In genomic region chr6:95803889-95804288, GRCh38 we compare ENCODE assay signal across 29 cellular contexts.
"Had no signal": no experiment of that assay in that cellular context is flagged by ENCODE, and none has a peak within 500 bp of the region (broad histone marks: within the 10 kb centered on the region; RNA-seq: fewer than 3 reads in every experiment).

No MANE protein-coding gene starts in this region.

- H3K4me1 Mint-ChIP-seq: naive thymus-derived CD4-positive, alpha-beta T cell; natural killer cell; nephron; neural progenitor cell; stimulated activated effector memory CD8-positive, alpha-beta T cell treated with anti-CD3 and anti-CD28 coated beads, Interleukin-12 subunit alpha, Interleukin-12 subunit beta, amount 100 ng/mL, for 72 hours; stimulated activated naive B cell treated with anti-CD40 and anti-IgM and Interleukin-4, amounts not matched to agents 10 μg/mL and 1 μg/mL and 100 μg/mL, for 72 hours; stimulated activated naive CD8-positive, alpha-beta T cell treated with anti-CD3 and anti-CD28 coated beads, Interleukin-15, amount 100 ng/mL, for 72 hours had no signal

- H3K36me3 ChIP-seq: neural progenitor cell, ovary, suprapubic skin, tibial artery, transverse colon, upper lobe of right lung, uterus had no signal

- H3K9me3 Mint-ChIP-seq: nephron; neural progenitor cell; stimulated activated effector memory CD8-positive, alpha-beta T cell treated with anti-CD3 and anti-CD28 coated beads, Interleukin-12 subunit alpha, Interleukin-12 subunit beta, amount 100 ng/mL, for 72 hours; stimulated activated naive B cell treated with anti-CD40 and anti-IgM and Interleukin-4, amounts not matched to agents 10 μg/mL and 1 μg/mL and 100 μg/mL, for 72 hours; stimulated activated naive CD8-positive, alpha-beta T cell treated with anti-CD3 and anti-CD28 coated beads, Interleukin-15, amount 100 ng/mL, for 72 hours; type B pancreatic cell had no signal

- H3K27ac Mint-ChIP-seq: naive thymus-derived CD4-positive, alpha-beta T cell; natural killer cell; nephron; neural progenitor cell; progenitor cell of endocrine pancreas; stimulated activated effector memory CD8-positive, alpha-beta T cell treated with anti-CD3 and anti-CD28 coated beads, Interleukin-12 subunit alpha, Interleukin-12 subunit beta, amount 100 ng/mL, for 72 hours; stimulated activated naive B cell treated with anti-CD40 and anti-IgM and Interleukin-4, amounts not matched to agents 10 μg/mL and 1 μg/mL and 100 μg/mL, for 72 hours; stimulated activated naive CD8-positive, alpha-beta T cell treated with anti-CD3 and anti-CD28 coated beads, Interleukin-15, amount 100 ng/mL, for 72 hours; type B pancreatic cell had no signal

- H2AFZ ChIP-seq: neural progenitor cell, parathyroid adenoma had no signal

- H3K79me2 ChIP-seq: parathyroid adenoma had no signal

- H3K27me3 Mint-ChIP-seq: stimulated activated naive B cell treated with anti-CD40 and anti-IgM and Interleukin-4, amounts not matched to agents 10 μg/mL and 1 μg/mL and 100 μg/mL, for 72 hours; stimulated activated naive CD8-positive, alpha-beta T cell treated with anti-CD3 and anti-CD28 coated beads, Interleukin-15, amount 100 ng/mL, for 72 hours; type B pancreatic cell had no signal

- DNase-seq: naive thymus-derived CD4-positive, alpha-beta T cell; natural killer cell; occipital lobe; ovary; posterior cingulate gyrus; psoas muscle; right cardiac atrium; small intestine; stimulated activated CD4-positive, alpha-beta T cell treated with anti-CD3 and anti-CD28 coated beads, Interleukin-15, amount 100 ng/mL, for 24 hours; stimulated activated CD4-positive, alpha-beta T cell treated with anti-CD3 and anti-CD28 coated beads, Interleukin-2, amount 100 ng/mL, for 24 hours; stimulated activated CD4-positive, alpha-beta T cell treated with anti-CD3 and anti-CD28 coated beads, Interleukin-2, amount 100 ng/mL, for 48 hours; stimulated activated CD4-positive, alpha-beta T cell treated with anti-CD3 and anti-CD28 coated beads, Interleukin-4, amount 100 ng/mL, for 24 hours; stimulated activated naive B cell treated with anti-CD40 and anti-IgM and Interleukin-4, amounts not matched to agents 10 μg/mL and 1 μg/mL and 100 μg/mL, for 72 hours; stimulated activated naive CD8-positive, alpha-beta T cell treated with anti-CD3 and anti-CD28 coated beads, Interleukin-15, amount 100 ng/mL, for 72 hours; stimulated activated naive CD8-positive, alpha-beta T cell treated with anti-CD3 and anti-CD28 coated beads, Interleukin-15, Interleukin-2, amounts not matched to agents 100 U/mL and 50 U/mL, for 24 hours; substantia nigra; testis; tibial artery; transverse colon; upper lobe of right lung; uterus had no signal

- H3K27me3 ChIP-seq: neural progenitor cell, ovary, suprapubic skin, testis, tibial artery, transverse colon, upper lobe of right lung, uterus had no signal

- H3K4me3 ChIP-seq: neural progenitor cell, ovary, psoas muscle, suprapubic skin, testis, tibial artery, transverse colon, upper lobe of right lung, uterus had no signal

- H3K9me3 ChIP-seq: ovary, psoas muscle, suprapubic skin, testis, tibial artery, transverse colon, upper lobe of right lung, uterus had no signal

- ATAC-seq: naive thymus-derived CD4-positive, alpha-beta T cell; natural killer cell; psoas muscle; right cardiac atrium; sciatic nerve; stimulated activated effector memory CD8-positive, alpha-beta T cell treated with anti-CD3 and anti-CD28 coated beads, Interleukin-12 subunit alpha, Interleukin-12 subunit beta, amount 100 ng/mL, for 72 hours; stimulated activated naive B cell treated with anti-CD40 and anti-IgM and Interleukin-4, amounts not matched to agents 10 μg/mL and 1 μg/mL and 100 μg/mL, for 72 hours; stimulated activated naive CD8-positive, alpha-beta T cell treated with anti-CD3 and anti-CD28 coated beads, Interleukin-15, amount 100 ng/mL, for 72 hours; stimulated activated naive CD8-positive, alpha-beta T cell treated with anti-CD3 and anti-CD28 coated beads, Interleukin-15, Interleukin-2, amounts not matched to agents 100 U/mL and 50 U/mL, for 24 hours; upper lobe of right lung had no signal

- H3K9ac ChIP-seq: neural progenitor cell, parathyroid adenoma had no signal

- H3K4me1 ChIP-seq: parathyroid adenoma, psoas muscle, suprapubic skin, testis, tibial artery, transverse colon, upper lobe of right lung, uterus had no signal

- H3K36me3 Mint-ChIP-seq: naive thymus-derived CD4-positive, alpha-beta T cell; natural killer cell; neural progenitor cell; stimulated activated effector memory CD8-positive, alpha-beta T cell treated with anti-CD3 and anti-CD28 coated beads, Interleukin-12 subunit alpha, Interleukin-12 subunit beta, amount 100 ng/mL, for 72 hours; stimulated activated naive B cell treated with anti-CD40 and anti-IgM and Interleukin-4, amounts not matched to agents 10 μg/mL and 1 μg/mL and 100 μg/mL, for 72 hours; type B pancreatic cell had no signal

- H3K27ac ChIP-seq: neural progenitor cell, ovary, parathyroid adenoma, psoas muscle, suprapubic skin, testis, tibial artery, transverse colon, upper lobe of right lung, uterus had no signal

- H3K4me3 Mint-ChIP-seq: naive thymus-derived CD4-positive, alpha-beta T cell; natural killer cell; nephron; neural progenitor cell; stimulated activated effector memory CD8-positive, alpha-beta T cell treated with anti-CD3 and anti-CD28 coated beads, Interleukin-12 subunit alpha, Interleukin-12 subunit beta, amount 100 ng/mL, for 72 hours; stimulated activated naive B cell treated with anti-CD40 and anti-IgM and Interleukin-4, amounts not matched to agents 10 μg/mL and 1 μg/mL and 100 μg/mL, for 72 hours; stimulated activated naive CD8-positive, alpha-beta T cell treated with anti-CD3 and anti-CD28 coated beads, Interleukin-15, amount 100 ng/mL, for 72 hours; type B pancreatic cell had no signal
